2 cellular contexts compared by ENCODE assay signal in genomic region chr2:1546901-1547300, GRCh38.
TF ChIP-seq lines count a peak whose summit lies in the region.

No MANE protein-coding gene starts in this region.

TF ChIP-seq in K562, 482 proteins besides CTCF, POLR2A, EP300 and RAD21 (continued from another document):
- TF ChIP-seq, protein P1, sequence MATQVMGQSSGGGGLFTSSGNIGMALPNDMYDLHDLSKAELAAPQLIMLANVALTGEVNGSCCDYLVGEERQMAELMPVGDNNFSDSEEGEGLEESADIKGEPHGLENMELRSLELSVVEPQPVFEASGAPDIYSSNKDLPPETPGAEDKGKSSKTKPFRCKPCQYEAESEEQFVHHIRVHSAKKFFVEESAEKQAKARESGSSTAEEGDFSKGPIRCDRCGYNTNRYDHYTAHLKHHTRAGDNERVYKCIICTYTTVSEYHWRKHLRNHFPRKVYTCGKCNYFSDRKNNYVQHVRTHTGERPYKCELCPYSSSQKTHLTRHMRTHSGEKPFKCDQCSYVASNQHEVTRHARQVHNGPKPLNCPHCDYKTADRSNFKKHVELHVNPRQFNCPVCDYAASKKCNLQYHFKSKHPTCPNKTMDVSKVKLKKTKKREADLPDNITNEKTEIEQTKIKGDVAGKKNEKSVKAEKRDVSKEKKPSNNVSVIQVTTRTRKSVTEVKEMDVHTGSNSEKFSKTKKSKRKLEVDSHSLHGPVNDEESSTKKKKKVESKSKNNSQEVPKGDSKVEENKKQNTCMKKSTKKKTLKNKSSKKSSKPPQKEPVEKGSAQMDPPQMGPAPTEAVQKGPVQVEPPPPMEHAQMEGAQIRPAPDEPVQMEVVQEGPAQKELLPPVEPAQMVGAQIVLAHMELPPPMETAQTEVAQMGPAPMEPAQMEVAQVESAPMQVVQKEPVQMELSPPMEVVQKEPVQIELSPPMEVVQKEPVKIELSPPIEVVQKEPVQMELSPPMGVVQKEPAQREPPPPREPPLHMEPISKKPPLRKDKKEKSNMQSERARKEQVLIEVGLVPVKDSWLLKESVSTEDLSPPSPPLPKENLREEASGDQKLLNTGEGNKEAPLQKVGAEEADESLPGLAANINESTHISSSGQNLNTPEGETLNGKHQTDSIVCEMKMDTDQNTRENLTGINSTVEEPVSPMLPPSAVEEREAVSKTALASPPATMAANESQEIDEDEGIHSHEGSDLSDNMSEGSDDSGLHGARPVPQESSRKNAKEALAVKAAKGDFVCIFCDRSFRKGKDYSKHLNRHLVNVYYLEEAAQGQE (CRISPR knock-in tag; IDR thresholded peaks at IDR 0.05; ENCODE audit: low read depth): no peak
- TF ChIP-seq ZNF76 (CRISPR knock-in tag; IDR thresholded peaks at IDR 0.05; ENCODE audit: borderline replicate concordance): no peak
- TF ChIP-seq ZNF263 (CRISPR knock-in tag; IDR thresholded peaks at IDR 0.05; ENCODE audit: borderline replicate concordance): peak; percentile 20; the same call in 1 of the 2 replicates
- TF ChIP-seq ZNF518B (CRISPR knock-in tag; IDR thresholded peaks at IDR 0.05): no peak
- no peak for TF ChIP-seq SP1 (CRISPR knock-in tag; IDR thresholded peaks at IDR 0.05)
- TF ChIP-seq HCFC1 (IDR thresholded peaks at IDR 0.05; ENCODE audit: low read depth, low read length): no peak
- TF ChIP-seq MCM7 (IDR thresholded peaks at IDR 0.05): no peak
- TF ChIP-seq USF1 (CRISPR knock-in tag; IDR thresholded peaks at IDR 0.05): no peak
- no peak for TF ChIP-seq COPS2 (conservative IDR thresholded peaks at IDR 0.05)
- no peak for TF ChIP-seq TAF9B (IDR thresholded peaks at IDR 0.05; ENCODE audit: partially characterized antibody)
- no peak for TF ChIP-seq NONO (IDR thresholded peaks at IDR 0.05; ENCODE audit: low read depth in 2 of 2, low read length in 1 of 2)

TF ChIP-seq in HepG2, 621 proteins besides CTCF, POLR2A, EP300 and RAD21 (continued from another document):
- TF ChIP-seq KAT8 (CRISPR knock-in tag; IDR thresholded peaks at IDR 0.05) (no peak), ZFY (CRISPR knock-in tag; IDR thresholded peaks at IDR 0.05) (no peak), RFXAP (CRISPR knock-in tag; IDR thresholded peaks at IDR 0.05; ENCODE audit: borderline replicate concordance) (no peak), ZNF251 (CRISPR knock-in tag; IDR thresholded peaks at IDR 0.05) (no peak), ZNF691 (CRISPR knock-in tag; IDR thresholded peaks at IDR 0.05; ENCODE audit: borderline replicate concordance, low read depth) (0 out of 2 replicates have a peak, but pooled peaks have one; percentile 82), ZSCAN25 (CRISPR knock-in tag; IDR thresholded peaks at IDR 0.05) (no peak)
